Comparison of ENCODE assay signal across 28 cellular contexts in the genomic region with DNA sequence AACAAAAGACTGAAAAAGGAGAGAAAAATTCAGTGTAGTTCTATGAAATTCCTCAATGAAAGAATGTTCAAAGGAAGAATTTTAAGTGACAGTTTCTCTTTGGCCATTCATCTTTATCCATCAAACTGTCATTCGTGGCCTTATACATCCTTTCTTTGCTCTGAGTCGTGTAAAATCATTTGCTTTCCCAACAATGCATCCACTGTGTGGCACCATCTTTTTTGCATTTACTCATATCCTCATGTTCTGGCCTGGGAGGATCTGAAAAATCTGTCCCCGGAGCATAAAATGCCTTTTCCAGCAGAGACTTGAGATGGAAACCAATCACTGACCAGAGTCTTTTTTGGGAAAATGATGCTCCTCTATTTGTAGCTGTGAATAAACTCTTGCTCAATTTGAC.
"Had no signal": no experiment of that assay in that cellular context is flagged by ENCODE, and none has a peak within 500 bp of the region (broad histone marks: within the 10 kb centered on the region; RNA-seq: fewer than 3 reads in every experiment).

No MANE protein-coding gene starts in this region.

- H3K36me3 ChIP-seq: breast epithelium, cardiac muscle cell, esophagus squamous epithelium had no signal

- H3K4me1 ChIP-seq: body of pancreas, breast epithelium, esophagus squamous epithelium had no signal

- H3K4me3 ChIP-seq: body of pancreas, breast epithelium, cardiac muscle cell, coronary artery, dorsolateral prefrontal cortex, esophagus squamous epithelium had no signal

- ATAC-seq: activated CD4-positive, CD25-positive, alpha-beta regulatory T cell treated with anti-CD3 and anti-CD28 coated beads, Interleukin-2, amount 50 U/mL, for 24 hours; activated CD8-positive, alpha-beta T cell treated with anti-CD3 and anti-CD28 coated beads for 36 hours; activated T-cell treated with anti-CD3 and anti-CD28 coated beads, Interleukin-2, amount 50 U/mL, for 4 hours; activated T-helper 17 cell treated with anti-CD3 and anti-CD28 coated beads, Interleukin-2, amount 50 U/mL, for 72 hours; body of pancreas had no signal

- H3K27ac ChIP-seq: body of pancreas, breast epithelium, cardiac muscle cell, coronary artery, dorsolateral prefrontal cortex, epithelial cell of prostate, esophagus squamous epithelium, VCaP had no signal

- DNase-seq: activated B cell treated with CpG ODN at 0.5 μM for 24 hours; activated CD4-positive, alpha-beta T cell treated with anti-CD3 and anti-CD28 coated beads for 48 hours; activated CD4-positive, alpha-beta T cell treated with anti-CD3 and anti-CD28 coated beads, Interleukin-2, amount 50 U/mL, for 1 hour; activated CD4-positive, alpha-beta T cell treated with anti-CD3 and anti-CD28 coated beads, Interleukin-2, amount 50 U/mL, for 48 hours; activated CD8-positive, alpha-beta memory T cell treated with anti-CD3 and anti-CD28 coated beads for 24 hours; activated CD8-positive, alpha-beta T cell treated with anti-CD3 and anti-CD28 coated beads for 36 hours; activated effector memory CD4-positive, alpha-beta T cell treated with Interleukin-2 at 50 U/mL for 16 hours; activated gamma-delta T cell treated with Interleukin-2 at 50 U/mL for 16 hours; activated naive CD4-positive, alpha-beta T cell treated with anti-CD3 and anti-CD28 coated beads, Interleukin-2, amount 50 U/mL, for 16 hours; activated naive CD4-positive, alpha-beta T cell treated with Interleukin-2 at 50 U/mL for 16 hours; activated T-cell treated with anti-CD3 and anti-CD28 coated beads, Interleukin-2, amount 50 U/mL, for 4 hours; amygdala; aorta; body of pancreas; central memory CD4-positive, alpha-beta T cell; dorsolateral prefrontal cortex; effector memory CD4-positive, alpha-beta T cell; esophagus squamous epithelium; head of caudate nucleus; hippocampal formation; T-helper 2 cell had no signal

- H3K9me3 ChIP-seq: body of pancreas, breast epithelium, esophagus squamous epithelium had no signal

- H3K27me3 ChIP-seq: body of pancreas, breast epithelium, cardiac muscle cell, dorsolateral prefrontal cortex, esophagus squamous epithelium had no signal
